18 cellular contexts compared by ENCODE assay signal in genomic region chr22:28984482-28985158, GRCh38.
DNase-seq lines count a peak whose midpoint lies in the region; ATAC-seq and TF ChIP-seq lines count a peak whose summit lies in the region.
"Had no signal": no experiment of that assay in that cellular context is flagged by ENCODE, and none has a peak within 500 bp of the region (broad histone marks: within the 10 kb centered on the region; RNA-seq: fewer than 3 reads in every experiment).

No MANE protein-coding gene starts in this region.

- H3K4me3 ChIP-seq in cardiac muscle cell = no peak overlapping the region
- H3K4me3 ChIP-seq in right atrium auricular region = no peak overlapping the region
- no peak overlapping the region for H3K4me3 ChIP-seq in fibroblast of villous mesenchyme (ENCODE audit: low read depth, low read length)
- no peak overlapping the region for H3K4me3 ChIP-seq in upper lobe of right lung
- H3K4me3 ChIP-seq: Peyer's patch had no signal

- ATAC-seq in upper lobe of right lung (no peak), GM18511 (IDR thresholded peaks at IDR 0.05; ENCODE audit: unreplicated experiment) (no peak), GM19463 (IDR thresholded peaks at IDR 0.05; ENCODE audit: unreplicated experiment) (no peak)

- H3K4me1 Mint-ChIP-seq in mesothelial cell of epicardium = peaks cover 69% of the 10 kb centered on the region
- H3K4me1 Mint-ChIP-seq: IgD-negative memory B cell had no signal

- peak in 1 of 2 donors; percentile 10 for DNase-seq in cardiac muscle cell (ENCODE audit: low read depth in 1 of 2, low spot score in 1 of 2)
- DNase-seq in right atrium auricular region (ENCODE audit: low spot score) = no peak
- DNase-seq in fibroblast of villous mesenchyme (ENCODE audit: low read depth) = peak; percentile 17
- DNase-seq in mesothelial cell of epicardium (ENCODE audit: low spot score in 2 of 2, unreplicated experiment in 2 of 2) = no peak
- no peak for DNase-seq in upper lobe of right lung
- no peak for DNase-seq in GM10266 (ENCODE audit: extremely low spot score)
- DNase-seq: 8988T; BE2C; CD4-positive, CD25-positive, alpha-beta regulatory T cell; Karpas-422; MM.1S; NCI-H1092; NCI-H1694; NCI-H2081 treated with DMSO at 0.1 percent for 48 hours; Peyer's patch had no signal

- peak overlapping the region; percentile 72 for H3K27ac Mint-ChIP-seq in mesothelial cell of epicardium
- H3K27ac Mint-ChIP-seq: IgD-negative memory B cell had no signal

- no peak overlapping the region for H3K4me3 Mint-ChIP-seq in mesothelial cell of epicardium
- H3K4me3 Mint-ChIP-seq: CD4-positive, CD25-positive, alpha-beta regulatory T cell; IgD-negative memory B cell had no signal

- H3K27me3 ChIP-seq in cardiac muscle cell (no peaks in the 10 kb centered on the region), right atrium auricular region (no peaks in the 10 kb centered on the region), upper lobe of right lung (no peaks in the 10 kb centered on the region)
- H3K27me3 ChIP-seq: BE2C, Peyer's patch had no signal

- H3K36me3 Mint-ChIP-seq in mesothelial cell of epicardium = peaks cover 28% of the 10 kb centered on the region
- H3K36me3 Mint-ChIP-seq: IgD-negative memory B cell had no signal

- no peaks in the 10 kb centered on the region for H3K27me3 Mint-ChIP-seq in mesothelial cell of epicardium (ENCODE audit: low read depth)
- H3K27me3 Mint-ChIP-seq: CD4-positive, CD25-positive, alpha-beta regulatory T cell had no signal

- no peaks in the 10 kb centered on the region for H3K9me3 ChIP-seq in cardiac muscle cell (ENCODE audit: low read depth)
- no peaks in the 10 kb centered on the region for H3K9me3 ChIP-seq in right atrium auricular region
- no peaks in the 10 kb centered on the region for H3K9me3 ChIP-seq in upper lobe of right lung
- H3K9me3 ChIP-seq: BE2C, Peyer's patch had no signal

- peaks cover 47% of the 10 kb centered on the region for H3K4me1 ChIP-seq in cardiac muscle cell (ENCODE audit: low read depth)
- H3K4me1 ChIP-seq in right atrium auricular region = peaks cover 0 to 10% of the 10 kb centered on the region in 2 donors
- H3K4me1 ChIP-seq in upper lobe of right lung = peaks cover 40% of the 10 kb centered on the region
- H3K4me1 ChIP-seq: BE2C, Peyer's patch had no signal

- peaks cover 15% of the 10 kb centered on the region for H3K36me3 ChIP-seq in cardiac muscle cell
- no peaks in the 10 kb centered on the region for H3K36me3 ChIP-seq in right atrium auricular region
- H3K36me3 ChIP-seq in upper lobe of right lung = no peaks in the 10 kb centered on the region
- H3K36me3 ChIP-seq: Peyer's patch had no signal

- TF ChIP-seq CTCF in cardiac muscle cell (IDR thresholded peaks at IDR 0.05; ENCODE audit: low read depth, low read length) (no peak), right atrium auricular region (IDR thresholded peaks at IDR 0.05) (no peak), fibroblast of villous mesenchyme (IDR thresholded peaks at IDR 0.05; ENCODE audit: insufficient read depth, low read depth, low read length) (no peak), mesothelial cell of epicardium (IDR thresholded peaks at IDR 0.05; ENCODE audit: unreplicated experiment) (no peak), upper lobe of right lung (IDR thresholded peaks at IDR 0.05) (no peak), GM10266 (IDR thresholded peaks at IDR 0.05; ENCODE audit: control insufficient read depth, insufficient read depth, low read depth, missing control alignments) (no peak)

- intact Hi-C loops in upper lobe of right lung (cut with DNase I) = no loop called here

- H3K27ac ChIP-seq in cardiac muscle cell (peak overlapping the region; percentile 44), right atrium auricular region (no peak overlapping the region), upper lobe of right lung (peak overlapping the region; percentile 11)
- H3K27ac ChIP-seq: Peyer's patch had no signal

- peaks cover 10% of the 10 kb centered on the region for H3K9me3 Mint-ChIP-seq in mesothelial cell of epicardium

Comparison
In these comparisons a context has a peak if more than half of its experiments do, and no peak if none do; other contexts are left out.
1. H3K27ac ChIP-seq: peak in cardiac muscle cell (single experiment) and upper lobe of right lung (single experiment); none in right atrium auricular region (0 of 2).